In the genomic region with DNA sequence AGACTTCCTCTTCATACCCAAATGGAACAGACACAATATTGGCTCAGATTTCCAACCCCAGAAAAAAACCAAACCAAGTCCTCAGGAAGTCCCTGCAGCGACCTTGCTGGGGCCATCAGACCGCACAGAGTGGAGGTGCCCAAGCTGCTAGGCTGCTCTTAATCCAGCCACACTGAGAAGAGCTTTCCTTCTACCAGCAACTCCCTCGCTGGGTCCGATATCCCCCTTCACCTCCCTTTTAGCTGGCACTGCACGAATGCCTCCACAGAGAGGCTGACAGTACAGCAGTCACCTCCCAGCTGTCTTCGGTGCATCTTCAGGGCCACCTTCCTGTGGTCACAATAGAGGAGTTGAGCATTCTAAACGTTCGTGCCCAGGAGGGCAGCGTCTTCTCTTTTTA, we compare ENCODE assay signal across 10 cellular contexts. TPM values are rescaled to one million over a fixed set of nuclear protein-coding genes. Genes with fewer than 3 reads are reported as not detected.
A peak's percentile ranks its signal among the peaks of the same experiment; 100 is the strongest.
DNase-seq lines count a peak whose midpoint lies in the region; ATAC-seq and TF ChIP-seq lines count a peak whose summit lies in the region.
"Had no signal": no experiment of that assay in that cellular context is flagged by ENCODE, and none has a peak within 500 bp of the region (broad histone marks: within the 10 kb centered on the region; RNA-seq: fewer than 3 reads in every experiment).

No MANE protein-coding gene starts in this region.

- peak overlapping the region; percentile 35 for H3K27ac ChIP-seq in CD8-positive, alpha-beta T cell (ENCODE audit: low read depth, low read length)
- H3K27ac ChIP-seq in gastrocnemius medialis = peak overlapping the region in 3 of 4 donors; percentile 38 to 56 (median 39)
- no peak overlapping the region for H3K27ac ChIP-seq in caudate nucleus (ENCODE audit: low read depth, low read length)
- no peak overlapping the region for H3K27ac ChIP-seq in mesendoderm (ENCODE audit: low read depth, low read length)

- H3K4me1 ChIP-seq in CD8-positive, alpha-beta T cell (ENCODE audit: insufficient read depth, low read length) = peaks cover 53% of the 10 kb centered on the region
- H3K4me1 ChIP-seq in gastrocnemius medialis (peaks cover 13 to 19% of the 10 kb centered on the region in 2 donors), mesendoderm (ENCODE audit: control insufficient read depth, low read depth, low read length) (peaks cover 11% of the 10 kb centered on the region)

- H3K36me3 Mint-ChIP-seq in CD8-positive, alpha-beta T cell = peaks cover 13% of the 10 kb centered on the region
- H3K36me3 Mint-ChIP-seq in effector memory CD8-positive, alpha-beta T cell (ENCODE audit: insufficient read depth) = peaks cover 16% of the 10 kb centered on the region

- no peaks in the 10 kb centered on the region for H3K9me3 ChIP-seq in CD8-positive, alpha-beta T cell (ENCODE audit: low read length)
- H3K9me3 ChIP-seq in gastrocnemius medialis = no peaks in the 10 kb centered on the region

- H3K23ac ChIP-seq in mesendoderm (ENCODE audit: low read length) = no peak overlapping the region

- no peaks in the 10 kb centered on the region for H3K9me3 Mint-ChIP-seq in CD8-positive, alpha-beta T cell
- H3K9me3 Mint-ChIP-seq in effector memory CD8-positive, alpha-beta T cell = no peaks in the 10 kb centered on the region

- peak in 2 of 7 experiments; percentile 21 to 53 for DNase-seq in CD8-positive, alpha-beta T cell
- DNase-seq in MV-4-11 (lab: John Stamatoyannopoulos, UW) (peak; percentile 28), gastrocnemius medialis (no peak), NCI-H446 (lab: John Stamatoyannopoulos, UW) (no peak), caudate nucleus (lab: John Stamatoyannopoulos, UW) (no peak), mesendoderm (no peak)
- no peak for DNase-seq in effector memory CD8-positive, alpha-beta T cell
- DNase-seq: MM.1S, NCI-H526, posterior cingulate gyrus had no signal

- H4K5ac ChIP-seq in mesendoderm (ENCODE audit: low read length) = no peak overlapping the region

- H3K27ac Mint-ChIP-seq in CD8-positive, alpha-beta T cell = peak overlapping the region; percentile 87
- H3K27ac Mint-ChIP-seq in effector memory CD8-positive, alpha-beta T cell = peak overlapping the region; percentile 69 to 84

- H3K79me2 ChIP-seq in mesendoderm (ENCODE audit: control insufficient read depth, insufficient read depth, low read length) = no peaks in the 10 kb centered on the region

- CTCF ChIA-PET in CD8-positive, alpha-beta T cell (lab: Charles Lee) = interaction anchor here (0.9 to 1.0 kb wide), 2 partner anchors 27 to 56 kb away, joined by 3 read pairs; no protein-coding TSS in a partner anchor

- ATAC-seq in CD8-positive, alpha-beta T cell = peak; percentile 30
- peak; percentile 70 for ATAC-seq in effector memory CD8-positive, alpha-beta T cell (replicated peaks)
- no peak for ATAC-seq in gastrocnemius medialis

- in situ Hi-C loops in gastrocnemius medialis (cut with MboI; ENCODE audit: low sequenced_read_pairs in 4 of 4) = no loop called here

- no peaks in the 10 kb centered on the region for H3K27me3 ChIP-seq in CD8-positive, alpha-beta T cell (ENCODE audit: insufficient read depth, low read length)
- H3K27me3 ChIP-seq in gastrocnemius medialis (no peaks in the 10 kb centered on the region), mesendoderm (ENCODE audit: insufficient read depth, low read length, poor library complexity) (no peaks in the 10 kb centered on the region)

- H3K4me1 Mint-ChIP-seq in CD8-positive, alpha-beta T cell (ENCODE audit: low read depth) = peaks cover 52% of the 10 kb centered on the region
- peaks cover 18 to 33% of the 10 kb centered on the region in 2 donors for H3K4me1 Mint-ChIP-seq in effector memory CD8-positive, alpha-beta T cell (ENCODE audit: low read depth in 2 of 2)

- H3K79me1 ChIP-seq in mesendoderm (ENCODE audit: low read length) = peaks cover 2% of the 10 kb centered on the region

- H3K4me3 ChIP-seq in CD8-positive, alpha-beta T cell (ENCODE audit: low read depth, low read length) = peak overlapping the region; percentile 40
- H3K4me3 ChIP-seq in gastrocnemius medialis (no peak overlapping the region), mesendoderm (ENCODE audit: low read length) (no peak overlapping the region)

- no peak for TF ChIP-seq POLR2A in gastrocnemius medialis (IDR thresholded peaks at IDR 0.05)

- peaks cover 7% of the 10 kb centered on the region for H3K36me3 ChIP-seq in CD8-positive, alpha-beta T cell (ENCODE audit: insufficient read depth, low read length)
- H3K36me3 ChIP-seq in gastrocnemius medialis = peaks cover 0 to 12% of the 10 kb centered on the region in 2 donors
- H3K36me3 ChIP-seq in mesendoderm (ENCODE audit: control insufficient read depth, insufficient read depth, low read length) = no peaks in the 10 kb centered on the region

- H2BK120ac ChIP-seq in mesendoderm (ENCODE audit: low read depth, low read length) = no peak overlapping the region

- no peak overlapping the region for H3K56ac ChIP-seq in mesendoderm (ENCODE audit: low read length)

- H3K9ac ChIP-seq in mesendoderm (ENCODE audit: low read length) = no peak overlapping the region

- H2BK5ac ChIP-seq in mesendoderm (ENCODE audit: low read length) = no peak overlapping the region

- no CpG with 5 or more reads among the region's 9 CpGs for whole genome bisulfite sequencing in mesendoderm (ENCODE audit: extremely low coverage, insufficient coverage, low lambda C conversion rate)

- H3K4me2 ChIP-seq in mesendoderm (ENCODE audit: low read length) = no peak overlapping the region

- TF ChIP-seq CTCF in CD8-positive, alpha-beta T cell (IDR thresholded peaks at IDR 0.05) = no peak
- no peak for TF ChIP-seq CTCF in gastrocnemius medialis (IDR thresholded peaks at IDR 0.05 in 4 of 5, conservative IDR thresholded peaks at IDR 0.05 in 1 of 5)

- intact Hi-C loops in CD8-positive, alpha-beta T cell (cut with DNase I, micrococcal nuclease) = loop anchor here in 1 of 2 experiments (10.0 kb wide), 1 partner anchor 637 kb away; the partner anchor contains the start of gene ZNF79
- intact Hi-C loops in gastrocnemius medialis (cut with DNase I; ENCODE audit: low total_unique reads) = no loop called here

- H3K18ac ChIP-seq in mesendoderm (ENCODE audit: low read length) = no peak overlapping the region

- no peak overlapping the region for H2BK15ac ChIP-seq in mesendoderm (replicated peaks; ENCODE audit: low read depth)

- H2AK5ac ChIP-seq in mesendoderm (ENCODE audit: low read length) = no peak overlapping the region

- H4K8ac ChIP-seq in mesendoderm (ENCODE audit: low read depth, low read length) = no peak overlapping the region

- no peak overlapping the region for H3K4ac ChIP-seq in mesendoderm (ENCODE audit: low read depth, low read length)

- peak overlapping the region; percentile 56 for H3K4me3 Mint-ChIP-seq in CD8-positive, alpha-beta T cell
- H3K4me3 Mint-ChIP-seq in effector memory CD8-positive, alpha-beta T cell = peak overlapping the region; percentile 49 to 75

- POLR2A ChIA-PET in CD8-positive, alpha-beta T cell (lab: Charles Lee) = interaction anchor here (0.5 kb wide), 1 partner anchor 51 kb away, joined by 3 read pairs; no protein-coding TSS in a partner anchor

- no peaks in the 10 kb centered on the region for H3K27me3 Mint-ChIP-seq in CD8-positive, alpha-beta T cell (ENCODE audit: low read depth)
- no peaks in the 10 kb centered on the region for H3K27me3 Mint-ChIP-seq in effector memory CD8-positive, alpha-beta T cell

RNA-seq across cellular contexts. Expression of gene NAIF1, which starts 5.8 kb away (rescaled TPM):
- 10 to 100 TPM; 14.4 to 15.0 TPM for total RNA-seq in CD8-positive, alpha-beta T cell
- total RNA-seq in gastrocnemius medialis = 1 to 10 TPM; 3.6 to 7.4 (median 6.9) TPM
- 5.7 TPM for polyA plus RNA-seq in mesendoderm (2013, experiment 1 of 2)
- 4.9 TPM for polyA plus RNA-seq in mesendoderm (2013, experiment 2 of 2)

RNA-seq across cellular contexts. Expression of gene SLC25A25, which starts 6.7 kb away (rescaled TPM):
- total RNA-seq in CD8-positive, alpha-beta T cell = 10 to 100 TPM; 12.1 to 12.2 TPM
- total RNA-seq in gastrocnemius medialis = 10 to 100 TPM; 26.9 to 98.7 (median 46.0) TPM
- 11.9 TPM for polyA plus RNA-seq in mesendoderm (2013, experiment 1 of 2)
- 12.3 TPM for polyA plus RNA-seq in mesendoderm (2013, experiment 2 of 2)

Comparison
In these comparisons a context has a peak if more than half of its experiments do, and no peak if none do; other contexts are left out.
1. ATAC-seq: peak in CD8-positive, alpha-beta T cell (single experiment) and effector memory CD8-positive, alpha-beta T cell (single experiment); none in gastrocnemius medialis (0 of 2).
2. H3K27ac ChIP-seq: peak in CD8-positive, alpha-beta T cell (single experiment) and gastrocnemius medialis (3 of 4); none in caudate nucleus (single experiment) and mesendoderm (single experiment).